Comparison of ENCODE assay signal across 28 cellular contexts in genomic region chr2:133607679-133608078, GRCh38. TPM values are rescaled to one million over a fixed set of nuclear protein-coding genes. Genes with fewer than 3 reads are reported as not detected.
DNase-seq lines count a peak whose midpoint lies in the region; ATAC-seq and TF ChIP-seq lines count a peak whose summit lies in the region.
"Had no signal": no experiment of that assay in that cellular context is flagged by ENCODE, and none has a peak within 500 bp of the region (broad histone marks: within the 10 kb centered on the region; RNA-seq: fewer than 3 reads in every experiment).

No MANE protein-coding gene starts in this region.

- H3K27ac ChIP-seq in brain microvascular endothelial cell, result peak overlapping the region; percentile 59
- H3K27ac ChIP-seq: BLaER1 treated with 17β-estradiol and CSF1 and Interleukin-3, amounts not matched to agents 10 nM and 100 nM; esophagus squamous epithelium; heart left ventricle; neutrophil; stomach; upper lobe of right lung had no signal

- no peaks in the 10 kb centered on the region for H3K27me3 ChIP-seq in brain microvascular endothelial cell (replicated peaks)
- H3K27me3 ChIP-seq in kidney epithelial cell (ENCODE audit: control insufficient read depth, insufficient read depth, low read length), result no peaks in the 10 kb centered on the region
- H3K27me3 ChIP-seq: BLaER1 treated with 17β-estradiol and CSF1 and Interleukin-3, amounts not matched to agents 10 nM and 100 nM; esophagus squamous epithelium; heart left ventricle; neutrophil; stomach; upper lobe of right lung had no signal

- H3K36me3 Mint-ChIP-seq in HFFc6 (ENCODE audit: low read depth), result no peaks in the 10 kb centered on the region

- H3K4me3 Mint-ChIP-seq in HFFc6, result no peak overlapping the region
- H3K4me3 Mint-ChIP-seq: activated B cell treated with CpG ODN at 0.5 μM for 24 hours; central memory CD8-positive, alpha-beta T cell had no signal

- no peak overlapping the region for H3K4me3 ChIP-seq in brain microvascular endothelial cell (ENCODE audit: low read depth, low read length)
- no peak overlapping the region for H3K4me3 ChIP-seq in kidney epithelial cell (ENCODE audit: low read depth, low read length)
- H3K4me3 ChIP-seq: BLaER1 treated with 17β-estradiol and CSF1 and Interleukin-3, amounts not matched to agents 10 nM and 100 nM; esophagus squamous epithelium; heart left ventricle; stomach; upper lobe of right lung had no signal

- H3K4me1 Mint-ChIP-seq in HFFc6 (ENCODE audit: low read depth), result peaks cover 67% of the 10 kb centered on the region
- H3K4me1 Mint-ChIP-seq: activated B cell treated with CpG ODN at 0.5 μM for 24 hours; central memory CD8-positive, alpha-beta T cell had no signal

- no peaks in the 10 kb centered on the region; the same call in none of the 2 replicates for H3K27me3 Mint-ChIP-seq in HFFc6 (ENCODE audit: insufficient read depth)
- H3K27me3 Mint-ChIP-seq: activated B cell treated with CpG ODN at 0.5 μM for 24 hours; central memory CD8-positive, alpha-beta T cell had no signal

- DNase-seq in A172 (ENCODE audit: low spot score) (peak; percentile 73), HFFc6 (peak; percentile 68), brain microvascular endothelial cell (peak; percentile 90), kidney epithelial cell (ENCODE audit: low read depth) (peak; percentile 59), foreskin melanocyte (no peak)
- DNase-seq: 8988T; activated B cell treated with CpG ODN at 0.5 μM for 24 hours; activated CD4-positive, alpha-beta T cell treated with anti-CD3 and anti-CD28 coated beads, Interleukin-2, amount 50 U/mL, for 48 hours; activated gamma-delta T cell; amygdala; effector CD4-positive, alpha-beta T cell; esophagus squamous epithelium; GF-D8; heart left ventricle; Kasumi-1; NCI-H1105; NCI-H524; RPMI8226; SK-N-SH; stimulated activated CD4-positive, alpha-beta T cell treated with anti-CD3 and anti-CD28 coated beads, Interleukin-4, amount 100 ng/mL, for 4 hours; stomach; upper lobe of right lung had no signal

- ATAC-seq in GM18517 (IDR thresholded peaks at IDR 0.05; ENCODE audit: unreplicated experiment) (no peak), HG03460 (IDR thresholded peaks at IDR 0.05; ENCODE audit: unreplicated experiment) (no peak), GM21528 (IDR thresholded peaks at IDR 0.05; ENCODE audit: low FRiP score, unreplicated experiment) (no peak)
- ATAC-seq: upper lobe of right lung had no signal

- H3K36me3 ChIP-seq in brain microvascular endothelial cell (replicated peaks) (no peaks in the 10 kb centered on the region), kidney epithelial cell (ENCODE audit: control insufficient read depth, insufficient read depth, low read length) (no peaks in the 10 kb centered on the region)
- H3K36me3 ChIP-seq: BLaER1 treated with 17β-estradiol and CSF1 and Interleukin-3, amounts not matched to agents 10 nM and 100 nM; esophagus squamous epithelium; heart left ventricle; neutrophil; stomach; upper lobe of right lung had no signal

- TF ChIP-seq CTCF in HFFc6 (IDR thresholded peaks at IDR 0.05), result no peak
- TF ChIP-seq CTCF in brain microvascular endothelial cell (IDR thresholded peaks at IDR 0.05; ENCODE audit: low read depth, low read length, missing control alignments), result no peak
- no peak for TF ChIP-seq CTCF in kidney epithelial cell (IDR thresholded peaks at IDR 0.05; ENCODE audit: insufficient read depth, low read length, poor library complexity, severe bottlenecking)

- H3K9me3 Mint-ChIP-seq in HFFc6, result no peaks in the 10 kb centered on the region
- H3K9me3 Mint-ChIP-seq: activated B cell treated with CpG ODN at 0.5 μM for 24 hours had no signal

- in situ Hi-C loops in brain microvascular endothelial cell (cut with HindIII; ENCODE audit: low pct_ligation_motif_present, low sequenced_read_pairs), result no loop called here

- no peak overlapping the region for H3K27ac Mint-ChIP-seq in HFFc6
- H3K27ac Mint-ChIP-seq: activated B cell treated with CpG ODN at 0.5 μM for 24 hours had no signal

RNA-seq across cellular contexts. Expression of gene NCKAP5, which starts 39.4 kb away (rescaled TPM):
- 0.07 and 3.7 TPM in 2 replicates for total RNA-seq in A172 (2014; rRNA removed; shearing (Covaris generic))
- 1 to 10 TPM in 4 of 6 experiments, under 1 TPM in 2; 0.31 to 4.0 (median 3.1) TPM for total RNA-seq in HFFc6 (2021; fragmentation: NEBNext Ultra II Directional; extraction: Animal tissue kit (Norgen Biotek cat#: 25700))
- 0.33 and 0.82 TPM in 2 replicates for total RNA-seq in kidney epithelial cell
- total RNA-seq: activated B cell treated with CpG ODN at 0.5 μM for 24 hours had no signal
